Comparison of ENCODE assay signal across 11 cellular contexts in the genomic region with DNA sequence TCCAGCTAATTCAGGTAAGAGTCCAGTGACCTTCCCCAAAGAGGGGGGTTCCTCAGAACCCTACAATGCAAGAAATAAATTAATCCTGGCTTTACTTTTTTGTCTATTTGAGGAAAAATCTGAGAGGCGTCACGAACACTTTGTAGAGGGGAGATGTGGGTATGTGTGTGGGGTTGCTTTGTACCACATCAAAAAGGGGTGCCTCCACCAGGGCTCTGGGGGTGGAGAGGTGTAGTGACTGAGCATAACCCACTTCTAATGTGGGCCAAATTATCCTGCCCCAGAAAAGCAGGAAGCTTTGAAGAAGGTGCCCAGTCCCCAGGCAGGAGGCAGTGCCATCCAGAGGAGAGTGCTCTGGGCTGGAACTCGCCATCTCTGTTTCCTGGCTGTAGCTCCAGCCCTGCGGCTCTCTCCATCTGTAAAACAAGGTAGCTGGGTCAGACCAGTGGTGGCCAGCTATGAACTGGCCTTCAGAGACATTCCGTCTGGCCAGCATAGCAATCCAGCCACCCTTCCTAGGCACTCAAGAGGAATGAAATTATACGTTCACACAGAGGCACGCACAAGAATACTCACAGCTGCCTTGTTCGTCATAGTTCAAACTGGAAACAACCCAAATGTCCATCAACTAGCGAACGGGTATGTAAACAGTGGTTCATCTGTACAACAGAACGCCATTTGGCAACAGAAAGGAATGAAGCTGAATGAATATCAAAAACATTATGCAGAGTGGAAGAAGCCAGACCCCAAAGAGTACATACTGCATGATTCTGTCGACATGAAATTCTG. TPM values are rescaled to one million over a fixed set of nuclear protein-coding genes. Genes with fewer than 3 reads are reported as not detected.
A peak's percentile ranks its signal among the peaks of the same experiment; 100 is the strongest.
DNase-seq lines count a peak whose midpoint lies in the region; FAIRE-seq and TF ChIP-seq lines count a peak whose summit lies in the region.
"Had no signal": no experiment of that assay in that cellular context is flagged by ENCODE, and none has a peak within 500 bp of the region (broad histone marks: within the 10 kb centered on the region; RNA-seq: fewer than 3 reads in every experiment).

No MANE protein-coding gene starts in this region.

- H3K9me3 Mint-ChIP-seq in brain (peaks cover 0 to 6% (median 3%) of the 10 kb centered on the region in 5 experiments), progenitor cell of endocrine pancreas (ENCODE audit: low read depth) (no peaks in the 10 kb centered on the region)

- H3K27ac ChIP-seq in caudate nucleus (ENCODE audit: low read depth, low read length) = no peak overlapping the region
- H3K27ac ChIP-seq: epithelial cell of prostate had no signal

- TF ChIP-seq POLR2A in GM12892 (IDR thresholded peaks at IDR 0.05; ENCODE audit: low read depth, low read length) = peak; percentile 30; the same call in 1 of the 2 replicates

- H3K27ac Mint-ChIP-seq in brain (peak overlapping the region in 3 of 5 experiments; percentile 2 to 56 (median 13)), progenitor cell of endocrine pancreas (no peak overlapping the region)

- TF ChIP-seq CTCF in AG10803 (conservative IDR thresholded peaks at IDR 0.05; ENCODE audit: low read length) (no peak), brain (conservative IDR thresholded peaks at IDR 0.05) (no peak), progenitor cell of endocrine pancreas (IDR thresholded peaks at IDR 0.05; ENCODE audit: unreplicated experiment) (no peak)

- no peak overlapping the region for H3K4me3 ChIP-seq in AG10803 (ENCODE audit: low read length)

- H3K27me3 Mint-ChIP-seq in brain (peaks cover 10% of the 10 kb centered on the region), progenitor cell of endocrine pancreas (peaks cover 14% of the 10 kb centered on the region)

- H3K4me1 Mint-ChIP-seq in brain (peaks cover 9% of the 10 kb centered on the region), progenitor cell of endocrine pancreas (ENCODE audit: low read depth) (peaks cover 5% of the 10 kb centered on the region)

- no peak overlapping the region for H3K4me3 Mint-ChIP-seq in brain
- no peak overlapping the region for H3K4me3 Mint-ChIP-seq in progenitor cell of endocrine pancreas (ENCODE audit: low read depth)

- no peak for FAIRE-seq in GM12892 (lab: Jason Lieb, UNC)

- H3K36me3 Mint-ChIP-seq in brain = no peaks in the 10 kb centered on the region
- H3K36me3 Mint-ChIP-seq in progenitor cell of endocrine pancreas (ENCODE audit: insufficient read depth) = no peaks in the 10 kb centered on the region

- DNase-seq in AG10803 (ENCODE audit: low read depth) (peak; percentile 97), GM12892 (ENCODE audit: insufficient read length) (no peak), myocyte (ENCODE audit: low read depth) (peak; percentile 34), caudate nucleus (lab: John Stamatoyannopoulos, UW) (no peak), progenitor cell of endocrine pancreas (ENCODE audit: low spot score, unreplicated experiment) (no peak), NCI-H1092 treated with DMSO at 0.1 percent for 48 hours (lab: John Stamatoyannopoulos, UW) (no peak), middle frontal gyrus (ENCODE audit: extremely low spot score, low spot score) (no peak)
- DNase-seq: activated CD8-positive, alpha-beta memory T cell treated with anti-CD3 and anti-CD28 coated beads, Interleukin-2, amount 50 U/mL, for 48 hours; NCI-H524 had no signal

RNA-seq across cellular contexts. Expression of a gene that starts 45.4 kb away (rescaled TPM):
- 24.1 TPM for polyA plus RNA-seq in GM12892 (2012; ENCODE audit: missing spikeins)
- polyA plus RNA-seq in brain (ENCODE audit: insufficient read depth, low read depth, low replicate concordance) = 8.3 TPM
- total RNA-seq in myocyte (0.26 and 1.3 TPM in 2 replicates), progenitor cell of endocrine pancreas (not detected in 2 replicates)
- not detected for polyA plus RNA-seq in myocyte (2012)

RNA-seq across cellular contexts. Expression of a gene that starts 58.3 kb away (rescaled TPM):
- polyA plus RNA-seq in GM12892 (2012; ENCODE audit: missing spikeins) = 45.9 TPM
- polyA plus RNA-seq in brain (ENCODE audit: insufficient read depth, low read depth, low replicate concordance) = not detected
- total RNA-seq in myocyte (0.16 TPM in 1 of 2 replicates, not detected in the other), progenitor cell of endocrine pancreas (not detected in 2 replicates)
- polyA plus RNA-seq in myocyte (2012) = not detected

Comparison
In these comparisons a context has a peak if more than half of its experiments do, and no peak if none do; other contexts are left out.
1. DNase-seq: peak in AG10803 (single experiment) and myocyte (single experiment); none in GM12892 (single experiment), caudate nucleus (0 of 61), progenitor cell of endocrine pancreas (single experiment), NCI-H1092 treated with DMSO at 0.1 percent for 48 hours (single experiment) and middle frontal gyrus (single experiment).